In the genomic region with DNA sequence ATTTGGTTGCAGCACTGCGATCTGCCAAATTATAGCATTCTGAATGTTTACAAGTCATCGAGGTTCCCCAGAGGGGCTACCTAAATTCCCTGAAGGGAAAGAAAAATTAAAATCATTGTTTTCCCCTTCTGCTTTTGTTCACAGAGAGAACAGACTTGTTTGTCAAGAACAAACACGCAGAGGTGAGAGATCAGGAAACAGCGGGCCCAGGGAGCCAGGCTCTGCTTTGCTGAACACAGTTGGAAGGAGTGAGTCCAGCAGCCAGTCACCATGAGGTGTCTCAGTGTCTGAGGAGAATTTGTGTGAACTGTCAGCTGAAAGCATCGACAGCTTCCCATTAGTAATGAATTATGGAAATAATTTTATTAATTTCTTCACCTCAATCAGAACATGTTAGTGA, we compare ENCODE assay signal across 22 cellular contexts. TPM values are rescaled to one million over a fixed set of nuclear protein-coding genes. Genes with fewer than 3 reads are reported as not detected.
DNase-seq lines count a peak whose midpoint lies in the region; ATAC-seq and TF ChIP-seq lines count a peak whose summit lies in the region.
"Had no signal": no experiment of that assay in that cellular context is flagged by ENCODE, and none has a peak within 500 bp of the region (broad histone marks: within the 10 kb centered on the region; RNA-seq: fewer than 3 reads in every experiment).

No MANE protein-coding gene starts in this region.

- intact Hi-C loops in body of pancreas (cut with DNase I): no loop called here
- intact Hi-C loops in activated CD4-positive, alpha-beta memory T cell treated with anti-CD3 and anti-CD28 coated beads for 36 hours (cut with micrococcal nuclease): no loop called here

- no peak overlapping the region for H3K4me2 ChIP-seq in neuronal stem cell (ENCODE audit: insufficient read depth, low read length, poor library complexity, severe bottlenecking)

- no peak overlapping the region for H3K18ac ChIP-seq in neuronal stem cell (ENCODE audit: low read length)

- H3K27ac Mint-ChIP-seq in nephron progenitor cell: no peak overlapping the region
- H3K27ac Mint-ChIP-seq in activated CD4-positive, alpha-beta memory T cell treated with anti-CD3 and anti-CD28 coated beads for 36 hours: no peak overlapping the region
- H3K27ac Mint-ChIP-seq: activated naive CD8-positive, alpha-beta T cell treated with anti-CD3 and anti-CD28 coated beads, Interleukin-2, amount 10 ng/mL, durations not matched to agents 7 days and 5 days; activated T-helper 17 cell treated with anti-CD3 and anti-CD28 coated beads, Interleukin-2, amount 50 U/mL, for 72 hours; CD8-positive, alpha-beta T cell; natural killer cell; stimulated activated naive CD8-positive, alpha-beta T cell treated with anti-CD3 and anti-CD28 coated beads, Interleukin-15, amount 100 ng/mL, for 72 hours had no signal

- no peak overlapping the region for H4K91ac ChIP-seq in neuronal stem cell (ENCODE audit: low read depth, low read length, poor library complexity)

- no peaks in the 10 kb centered on the region for H3K9me3 Mint-ChIP-seq in nephron progenitor cell
- H3K9me3 Mint-ChIP-seq in activated CD4-positive, alpha-beta memory T cell treated with anti-CD3 and anti-CD28 coated beads for 36 hours: no peaks in the 10 kb centered on the region
- H3K9me3 Mint-ChIP-seq: activated naive CD8-positive, alpha-beta T cell treated with anti-CD3 and anti-CD28 coated beads, Interleukin-2, amount 10 ng/mL, durations not matched to agents 7 days and 5 days; activated T-helper 17 cell treated with anti-CD3 and anti-CD28 coated beads, Interleukin-2, amount 50 U/mL, for 72 hours; CD8-positive, alpha-beta T cell; stimulated activated naive CD8-positive, alpha-beta T cell treated with anti-CD3 and anti-CD28 coated beads, Interleukin-15, amount 100 ng/mL, for 72 hours had no signal

- TF ChIP-seq CTCF in body of pancreas (IDR thresholded peaks at IDR 0.05): no peak
- no peak for TF ChIP-seq CTCF in nephron progenitor cell (IDR thresholded peaks at IDR 0.05)

- DNase-seq in HPDE6-E6E7 (ENCODE audit: extremely low spot score) (peak; percentile 26), NCI-H2029 treated with DMSO at 0.1 percent for 48 hours (lab: John Stamatoyannopoulos, UW) (peak; percentile 54), body of pancreas (peak in 3 of 4 donors; percentile 14 to 45 (median 16)), neuronal stem cell (ENCODE audit: low spot score) (no peak), NOMO-1 treated with dmso at 0.1 percent for 144 hours (lab: John Stamatoyannopoulos, UW; ENCODE audit: unreplicated experiment) (no peak), nephron progenitor cell (no peak), medulla oblongata (ENCODE audit: extremely low spot score) (no peak)
- no peak for DNase-seq in activated CD4-positive, alpha-beta memory T cell treated with anti-CD3 and anti-CD28 coated beads for 36 hours
- DNase-seq: activated naive CD8-positive, alpha-beta T cell treated with anti-CD3 and anti-CD28 coated beads, Interleukin-2, amount 10 ng/mL, durations not matched to agents 7 days and 5 days; brain microvascular endothelial cell; CD8-positive, alpha-beta T cell; cortex of kidney; EL; kidney; mesendoderm; natural killer cell; psoas muscle; small intestine; stimulated activated CD4-positive, alpha-beta T cell treated with anti-CD3 and anti-CD28 coated beads, Interleukin-4, amount 100 ng/mL, for 1 hour; stimulated activated naive CD8-positive, alpha-beta T cell treated with anti-CD3 and anti-CD28 coated beads, Interleukin-15, amount 100 ng/mL, for 72 hours; upper lobe of right lung had no signal

- H2AFZ ChIP-seq in neuronal stem cell (ENCODE audit: low read length): peak overlapping the region; percentile 40

- no peaks in the 10 kb centered on the region for H3K4me1 ChIP-seq in body of pancreas
- H3K4me1 ChIP-seq in neuronal stem cell (ENCODE audit: control insufficient read depth in 2 of 2, insufficient read depth in 1 of 2, low read depth in 1 of 2, low read length in 2 of 2): peaks cover 0 to 2% of the 10 kb centered on the region in 2 donors
- H3K4me1 ChIP-seq: psoas muscle, upper lobe of right lung had no signal

- H3K27me3 ChIP-seq in body of pancreas (no peaks in the 10 kb centered on the region), neuronal stem cell (ENCODE audit: control insufficient read depth in 3 of 3, insufficient read depth in 3 of 3, low read depth in 1 of 3, low read length in 3 of 3) (peaks cover 0 to 3% (median 0%) of the 10 kb centered on the region in 3 experiments)
- H3K27me3 ChIP-seq: brain microvascular endothelial cell, upper lobe of right lung had no signal

- CTCF ChIA-PET in activated CD4-positive, alpha-beta memory T cell treated with anti-CD3 and anti-CD28 coated beads for 36 hours (lab: Charles Lee): no interaction called here

- H3K9ac ChIP-seq in neuronal stem cell (ENCODE audit: low read depth, low read length, poor library complexity): no peak overlapping the region

- no peaks in the 10 kb centered on the region for H3K27me3 Mint-ChIP-seq in nephron progenitor cell (ENCODE audit: low read depth, poor library complexity)
- H3K27me3 Mint-ChIP-seq in activated CD4-positive, alpha-beta memory T cell treated with anti-CD3 and anti-CD28 coated beads for 36 hours: peaks cover 1% of the 10 kb centered on the region
- H3K27me3 Mint-ChIP-seq: activated naive CD8-positive, alpha-beta T cell treated with anti-CD3 and anti-CD28 coated beads, Interleukin-2, amount 10 ng/mL, durations not matched to agents 7 days and 5 days; activated T-helper 17 cell treated with anti-CD3 and anti-CD28 coated beads, Interleukin-2, amount 50 U/mL, for 72 hours; stimulated activated naive CD8-positive, alpha-beta T cell treated with anti-CD3 and anti-CD28 coated beads, Interleukin-15, amount 100 ng/mL, for 72 hours had no signal

- no peak overlapping the region for H3K4me3 Mint-ChIP-seq in nephron progenitor cell
- H3K4me3 Mint-ChIP-seq in activated CD4-positive, alpha-beta memory T cell treated with anti-CD3 and anti-CD28 coated beads for 36 hours: no peak overlapping the region
- H3K4me3 Mint-ChIP-seq: activated naive CD8-positive, alpha-beta T cell treated with anti-CD3 and anti-CD28 coated beads, Interleukin-2, amount 10 ng/mL, durations not matched to agents 7 days and 5 days; activated T-helper 17 cell treated with anti-CD3 and anti-CD28 coated beads, Interleukin-2, amount 50 U/mL, for 72 hours; CD8-positive, alpha-beta T cell; natural killer cell; stimulated activated naive CD8-positive, alpha-beta T cell treated with anti-CD3 and anti-CD28 coated beads, Interleukin-15, amount 100 ng/mL, for 72 hours had no signal

- TF ChIP-seq POLR2A in body of pancreas (IDR thresholded peaks at IDR 0.05): no peak

- no peak overlapping the region for H3K23ac ChIP-seq in neuronal stem cell (ENCODE audit: low read depth, low read length, poor library complexity)

- H2BK120ac ChIP-seq in neuronal stem cell (ENCODE audit: low read depth, low read length): no peak overlapping the region

- WGBS in body of pancreas, 2 donors: 29 to 32% methylated on average over 5 of the region's 5 CpGs
- no CpG with 5 or more reads among the region's 5 CpGs for WGBS in neuronal stem cell (ENCODE audit: extremely low coverage in 2 of 2, insufficient read length in 2 of 2, insufficient replicate concordance in 1 of 2), 2 donors

- POLR2A ChIA-PET in activated CD4-positive, alpha-beta memory T cell treated with anti-CD3 and anti-CD28 coated beads for 36 hours (lab: Charles Lee): no interaction called here

- H3K4me1 Mint-ChIP-seq in nephron progenitor cell: no peaks in the 10 kb centered on the region
- H3K4me1 Mint-ChIP-seq in activated CD4-positive, alpha-beta memory T cell treated with anti-CD3 and anti-CD28 coated beads for 36 hours (ENCODE audit: low read depth): no peaks in the 10 kb centered on the region
- H3K4me1 Mint-ChIP-seq: activated naive CD8-positive, alpha-beta T cell treated with anti-CD3 and anti-CD28 coated beads, Interleukin-2, amount 10 ng/mL, durations not matched to agents 7 days and 5 days; activated T-helper 17 cell treated with anti-CD3 and anti-CD28 coated beads, Interleukin-2, amount 50 U/mL, for 72 hours; natural killer cell; stimulated activated naive CD8-positive, alpha-beta T cell treated with anti-CD3 and anti-CD28 coated beads, Interleukin-15, amount 100 ng/mL, for 72 hours had no signal

- H3K79me1 ChIP-seq in neuronal stem cell (ENCODE audit: low read depth, low read length): no peaks in the 10 kb centered on the region

- no peak for ATAC-seq in body of pancreas
- ATAC-seq: activated T-helper 17 cell treated with anti-CD3 and anti-CD28 coated beads, Interleukin-2, amount 50 U/mL, for 72 hours; CD8-positive, alpha-beta T cell; natural killer cell; psoas muscle; stimulated activated naive CD8-positive, alpha-beta T cell treated with anti-CD3 and anti-CD28 coated beads, Interleukin-15, amount 100 ng/mL, for 72 hours; upper lobe of right lung had no signal

- H2BK15ac ChIP-seq in neuronal stem cell (ENCODE audit: low read length): no peak overlapping the region

- no peak overlapping the region for H3K14ac ChIP-seq in neuronal stem cell (ENCODE audit: low read length)

- H2BK5ac ChIP-seq in neuronal stem cell (ENCODE audit: low read length): no peak overlapping the region

- H2BK12ac ChIP-seq in neuronal stem cell (ENCODE audit: low read length): no peak overlapping the region

- no peaks in the 10 kb centered on the region for H3K9me3 ChIP-seq in body of pancreas
- H3K9me3 ChIP-seq in neuronal stem cell (replicated peaks in 1 of 2; ENCODE audit: control insufficient read depth in 2 of 2, insufficient read depth in 1 of 2, low read depth in 1 of 2, low read length in 2 of 2): peaks cover 0 to 1% of the 10 kb centered on the region in 2 donors
- H3K9me3 ChIP-seq: psoas muscle, upper lobe of right lung had no signal

- H3K4me3 ChIP-seq in body of pancreas (no peak overlapping the region), neuronal stem cell (ENCODE audit: low read length in 2 of 2) (no peak overlapping the region)
- H3K4me3 ChIP-seq: psoas muscle, upper lobe of right lung had no signal

- H3K36me3 Mint-ChIP-seq in nephron progenitor cell (ENCODE audit: low read depth): no peaks in the 10 kb centered on the region
- H3K36me3 Mint-ChIP-seq in activated CD4-positive, alpha-beta memory T cell treated with anti-CD3 and anti-CD28 coated beads for 36 hours: no peaks in the 10 kb centered on the region
- H3K36me3 Mint-ChIP-seq: activated naive CD8-positive, alpha-beta T cell treated with anti-CD3 and anti-CD28 coated beads, Interleukin-2, amount 10 ng/mL, durations not matched to agents 7 days and 5 days; CD8-positive, alpha-beta T cell; natural killer cell had no signal

- no peak overlapping the region for H2AK5ac ChIP-seq in neuronal stem cell (ENCODE audit: low read depth, low read length)

- H3K36me3 ChIP-seq in body of pancreas (replicated peaks in 1 of 2; ENCODE audit: insufficient read depth in 1 of 2, low read depth in 2 of 2) (no peaks in the 10 kb centered on the region), neuronal stem cell (replicated peaks in 1 of 2; ENCODE audit: control insufficient read depth in 2 of 2, insufficient read depth in 2 of 2, low read length in 2 of 2) (no peaks in the 10 kb centered on the region)
- H3K36me3 ChIP-seq: brain microvascular endothelial cell, upper lobe of right lung had no signal

- no peak overlapping the region for H3K4ac ChIP-seq in neuronal stem cell (ENCODE audit: low read length)

- no peak overlapping the region for H4K8ac ChIP-seq in neuronal stem cell (ENCODE audit: low read depth, low read length)

- H3K27ac ChIP-seq in body of pancreas (no peak overlapping the region), neuronal stem cell (replicated peaks; ENCODE audit: low read length) (no peak overlapping the region)
- H3K27ac ChIP-seq: brain microvascular endothelial cell, psoas muscle, upper lobe of right lung had no signal

RNA-seq across cellular contexts. Expression of gene RWDD3, which starts 52.5 kb away (rescaled TPM):
- total RNA-seq in body of pancreas: 10 to 100 TPM; 13.5 to 20.8 TPM
- 31.5 TPM for polyA plus RNA-seq in neuronal stem cell (2013, experiment 1 of 2)
- 35.7 TPM for polyA plus RNA-seq in neuronal stem cell (2013, experiment 2 of 2)
- 10 to 100 TPM; 10.8 to 13.9 TPM for total RNA-seq in activated CD4-positive, alpha-beta memory T cell treated with anti-CD3 and anti-CD28 coated beads for 36 hours

Comparison
In these comparisons a context has a peak if more than half of its experiments do, and no peak if none do; other contexts are left out.
1. DNase-seq: peak in HPDE6-E6E7 (single experiment), NCI-H2029 treated with DMSO at 0.1 percent for 48 hours (single experiment) and body of pancreas (3 of 4); none in neuronal stem cell (single experiment), NOMO-1 treated with dmso at 0.1 percent for 144 hours (single experiment), nephron progenitor cell (single experiment), medulla oblongata (single experiment) and activated CD4-positive, alpha-beta memory T cell treated with anti-CD3 and anti-CD28 coated beads for 36 hours (single experiment).